ENCODE assay signal across 8 cellular contexts in the genomic region with DNA sequence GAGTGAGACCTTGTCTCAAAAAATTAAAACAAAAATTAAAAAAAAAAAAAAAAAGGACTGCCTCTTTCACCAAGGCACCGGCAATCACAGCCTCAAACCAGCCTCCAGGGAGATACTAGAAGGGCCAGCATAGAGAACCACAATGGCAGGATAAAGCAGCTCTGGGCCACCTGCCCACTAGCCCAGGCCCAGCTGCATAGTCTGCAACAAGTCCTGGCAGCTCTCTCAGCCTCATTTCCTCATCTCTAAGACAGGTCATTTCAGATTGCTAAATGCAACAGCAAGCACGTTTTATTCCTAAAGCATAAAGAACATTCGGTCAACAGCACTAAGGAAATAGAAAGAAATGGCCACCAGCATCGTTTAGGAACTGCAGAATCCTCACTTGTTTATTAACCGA. TPM values are rescaled to one million over a fixed set of nuclear protein-coding genes. Genes with fewer than 3 reads are reported as not detected.
DNase-seq lines count a peak whose midpoint lies in the region; ATAC-seq, FAIRE-seq and TF ChIP-seq lines count a peak whose summit lies in the region.

No MANE protein-coding gene starts in this region.

- no peak for TF ChIP-seq POLR2A in esophagus squamous epithelium (IDR thresholded peaks at IDR 0.05)

- 10 to 24% methylated on average over 5 of the region's 5 CpGs for WGBS in esophagus squamous epithelium, 2 donors
- WGBS in pancreas, 2 donors: 26 to 37% methylated on average over 5 of the region's 5 CpGs

- DNase-seq in GF-D8 (lab: John Stamatoyannopoulos, UW) (peak; percentile 28), NCI-H226 (peak; percentile 42), esophagus squamous epithelium (lab: John Stamatoyannopoulos, UW) (no peak), pancreas (peak in 4 of 6 donors; percentile 47 to 65 (median 61)), kidney (no peak), NCI-H1417 (lab: John Stamatoyannopoulos, UW) (no peak)

- peaks cover 36 to 97% (median 71%) of the 10 kb centered on the region in 3 donors for H3K4me1 ChIP-seq in esophagus squamous epithelium
- H3K4me1 ChIP-seq in pancreas: peaks cover 27 to 62% (median 42%) of the 10 kb centered on the region in 3 donors
- H3K4me1 ChIP-seq in kidney (ENCODE audit: control insufficient read depth in 1 of 2, insufficient read depth in 1 of 2, low read depth in 1 of 2, low read length in 2 of 2): peaks cover 18 to 21% of the 10 kb centered on the region in 2 donors

- H3K27me3 ChIP-seq in esophagus squamous epithelium (no peaks in the 10 kb centered on the region), pancreas (no peaks in the 10 kb centered on the region)

- intact Hi-C loops in esophagus squamous epithelium (cut with DNase I): loop anchor here (10.0 kb wide), 1 partner anchor 110 kb away; the partner anchor contains the start of gene ADD3
- intact Hi-C loops in pancreas (cut with DNase I): loop anchor here in 1 of 3 donors (10.0 kb wide), 1 partner anchor 120 kb away; no protein-coding TSS in a partner anchor
- intact Hi-C loops in kidney (cut with DNase I): no loop called here

- H3K9ac ChIP-seq in kidney (ENCODE audit: low read length in 2 of 2): no peak overlapping the region

- FAIRE-seq in pancreas (lab: Jason Lieb, UNC) (no peak), kidney (lab: Jason Lieb, UNC) (no peak)

- ATAC-seq in pancreas (peak; percentile 71 to 81 (median 74)), GM21717 (IDR thresholded peaks at IDR 0.05; ENCODE audit: unreplicated experiment) (no peak), HG03439 (IDR thresholded peaks at IDR 0.05; ENCODE audit: unreplicated experiment) (no peak)

- peaks cover 0 to 23% (median 0%) of the 10 kb centered on the region in 3 donors for H3K36me3 ChIP-seq in esophagus squamous epithelium
- H3K36me3 ChIP-seq in pancreas: peaks cover 0 to 9% (median 0%) of the 10 kb centered on the region in 3 donors
- peaks cover 8 to 18% of the 10 kb centered on the region in 2 donors for H3K36me3 ChIP-seq in kidney (ENCODE audit: control insufficient read depth in 1 of 2, insufficient read depth in 2 of 2, low read length in 2 of 2)

- H3K27ac ChIP-seq in esophagus squamous epithelium (peak overlapping the region; percentile 71 to 84 (median 76)), pancreas (peak overlapping the region in 2 of 4 donors; percentile 28 to 37), kidney (ENCODE audit: low read depth in 2 of 2, low read length in 2 of 2) (peak overlapping the region in 1 of 2 donors; percentile 41)

- no peak for TF ChIP-seq CTCF in esophagus squamous epithelium (IDR thresholded peaks at IDR 0.05)
- no peak for TF ChIP-seq CTCF in pancreas (IDR thresholded peaks at IDR 0.05)
- TF ChIP-seq CTCF in kidney (IDR thresholded peaks at IDR 0.05; ENCODE audit: borderline replicate concordance, extremely low read depth, insufficient read depth): no peak

- no peaks in the 10 kb centered on the region for H3K9me3 ChIP-seq in esophagus squamous epithelium
- H3K9me3 ChIP-seq in pancreas: no peaks in the 10 kb centered on the region
- no peaks in the 10 kb centered on the region for H3K9me3 ChIP-seq in kidney (ENCODE audit: control insufficient read depth in 1 of 2, low read length in 2 of 2)

- H3K4me3 ChIP-seq in esophagus squamous epithelium: no peak overlapping the region
- H3K4me3 ChIP-seq in pancreas: no peak overlapping the region
- H3K4me3 ChIP-seq in kidney (ENCODE audit: low read length in 2 of 2): no peak overlapping the region

RNA-seq across cellular contexts. Expression of gene XPNPEP1, which starts 28.8 kb away (rescaled TPM):
- total RNA-seq in esophagus squamous epithelium (10 to 100 TPM; 39.0 to 79.3 (median 60.1) TPM), pancreas (100 to 1,000 TPM in 1 of 6 donors, 10 to 100 TPM in 5; 66.9 to 112 (median 83.3) TPM), kidney (62.4 TPM)
- polyA plus RNA-seq in pancreas (10 to 100 TPM; 34.1 to 69.3 TPM), kidney (ENCODE audit: insufficient read depth, low read depth, low replicate concordance) (34.4 TPM)

Comparison
In these comparisons a context has a peak if more than half of its experiments do, and no peak if none do; other contexts are left out.
1. DNase-seq: peak in GF-D8 (single experiment), NCI-H226 (single experiment) and pancreas (4 of 6); none in esophagus squamous epithelium (single experiment), kidney (single experiment) and NCI-H1417 (0 of 3).
2. ATAC-seq: peak in pancreas (4 of 4); none in GM21717 (single experiment) and HG03439 (single experiment).